ENCODE assay signal across 8 cellular contexts in genomic region chr7:6446977-6447588, GRCh38. TPM values are rescaled to one million over a fixed set of nuclear protein-coding genes. Genes with fewer than 3 reads are reported as not detected.
DNase-seq lines count a peak whose midpoint lies in the region; TF ChIP-seq lines count a peak whose summit lies in the region.

No MANE protein-coding gene starts in this region.

- H3K4me2 ChIP-seq in DOHH2 (ENCODE audit: low read length) (peak overlapping the region; percentile 84), GM23248 (ENCODE audit: unreplicated experiment) (peak overlapping the region; percentile 70)

- peaks cover 36% of the 10 kb centered on the region for H3K36me3 ChIP-seq in DOHH2 (ENCODE audit: control insufficient read depth, low read length)
- H3K36me3 ChIP-seq in GM23248 (ENCODE audit: low read depth), result peaks cover 24% of the 10 kb centered on the region; the same call in 1 of the 2 replicates

- H3K4me1 ChIP-seq in DOHH2 (ENCODE audit: control insufficient read depth, low read length) (peaks cover 14% of the 10 kb centered on the region), GM23248 (ENCODE audit: insufficient read depth) (peaks cover 32% of the 10 kb centered on the region)

- peaks cover 23% of the 10 kb centered on the region for H3K36me3 Mint-ChIP-seq in activated naive CD8-positive, alpha-beta T cell treated with anti-CD3 and anti-CD28 coated beads for 36 hours

- peak; percentile 91 for DNase-seq in GM23248
- peak; percentile 16 for DNase-seq in Jurkat, Clone E6-1 (ENCODE audit: low read depth, low spot score)
- peak; percentile 91 for DNase-seq in RKO (ENCODE audit: low spot score)
- DNase-seq in activated naive CD8-positive, alpha-beta T cell treated with anti-CD3 and anti-CD28 coated beads for 36 hours, result peak; percentile 30
- DNase-seq in glomerular visceral epithelial cell (ENCODE audit: extremely low spot score), result peak; percentile 91
- DNase-seq in nucleus accumbens (lab: John Stamatoyannopoulos, UW), result peak in 40 of 56 donors; percentile 19 to 79 (median 51)
- DNase-seq in HuH-7.5 (ENCODE audit: low spot score), result no peak

- H3F3A ChIP-seq in DOHH2 (ENCODE audit: control insufficient read depth, insufficient read depth), result peaks cover 5% of the 10 kb centered on the region; the same call in 1 of the 2 replicates
- H3F3A ChIP-seq in GM23248 (ENCODE audit: insufficient read depth), result peaks cover 41% of the 10 kb centered on the region

- H3K27ac ChIP-seq in DOHH2 (ENCODE audit: low read depth, low read length) (peak overlapping the region; percentile 36), GM23248 (peak overlapping the region; percentile 95)

- H3K9me2 ChIP-seq in DOHH2 (replicated peaks; ENCODE audit: control insufficient read depth, low read length) (no peaks in the 10 kb centered on the region), GM23248 (ENCODE audit: insufficient read depth) (no peaks in the 10 kb centered on the region)

- H4K20me1 ChIP-seq in DOHH2 (ENCODE audit: control insufficient read depth, insufficient read depth, low read depth, low read length) (no peaks in the 10 kb centered on the region), GM23248 (ENCODE audit: insufficient read depth) (no peaks in the 10 kb centered on the region)

- in situ Hi-C loops in GM23248 (cut with MboI), result no loop called here

- peak; percentile 30 for TF ChIP-seq CTCF in DOHH2 (IDR thresholded peaks at IDR 0.05; ENCODE audit: low read depth, low read length, poor library complexity, severe bottlenecking)

- H3K9me3 Mint-ChIP-seq in activated naive CD8-positive, alpha-beta T cell treated with anti-CD3 and anti-CD28 coated beads for 36 hours, result no peaks in the 10 kb centered on the region

- peak overlapping the region; percentile 94 for H3K9ac ChIP-seq in GM23248

- peak overlapping the region; percentile 90 for H3K27ac Mint-ChIP-seq in activated naive CD8-positive, alpha-beta T cell treated with anti-CD3 and anti-CD28 coated beads for 36 hours

- H3K4me3 ChIP-seq in DOHH2 (ENCODE audit: low read length) (peak overlapping the region; percentile 85), GM23248 (peak overlapping the region; percentile 89)
- H3K4me3 ChIP-seq in Jurkat, Clone E6-1 (ENCODE audit: low read length), result peak overlapping the region; percentile 94

- WGBS in GM23248 (ENCODE audit: low coverage in 1 of 2, low lambda C conversion rate in 2 of 2, missing lambda C conversion rate in 2 of 2), 2 experiments, result 1% methylated on average over 25 of the region's 25 CpGs

- H3K4me3 Mint-ChIP-seq in activated naive CD8-positive, alpha-beta T cell treated with anti-CD3 and anti-CD28 coated beads for 36 hours, result peak overlapping the region; percentile 89

- H3K4me1 Mint-ChIP-seq in activated naive CD8-positive, alpha-beta T cell treated with anti-CD3 and anti-CD28 coated beads for 36 hours, result peaks cover 21% of the 10 kb centered on the region

- peaks cover 41% of the 10 kb centered on the region for H3K79me2 ChIP-seq in DOHH2 (ENCODE audit: control insufficient read depth, low read length)
- peaks cover 43% of the 10 kb centered on the region for H3K79me2 ChIP-seq in GM23248 (ENCODE audit: insufficient read depth)

- H3K9me3 ChIP-seq in DOHH2 (ENCODE audit: control insufficient read depth, insufficient read depth, low read length), result no peaks in the 10 kb centered on the region
- no peaks in the 10 kb centered on the region for H3K9me3 ChIP-seq in GM23248 (ENCODE audit: low read depth)

- H3K27me3 ChIP-seq in DOHH2 (ENCODE audit: control insufficient read depth, low read length) (no peaks in the 10 kb centered on the region), GM23248 (replicated peaks; ENCODE audit: insufficient read depth) (no peaks in the 10 kb centered on the region)

- H2AFZ ChIP-seq in GM23248, result peak overlapping the region; percentile 73

- H3K27me3 Mint-ChIP-seq in activated naive CD8-positive, alpha-beta T cell treated with anti-CD3 and anti-CD28 coated beads for 36 hours, result no peaks in the 10 kb centered on the region

RNA-seq across cellular contexts. Expression of gene DAGLB, which starts 0.7 kb away (rescaled TPM):
- 31.7 and 37.6 TPM in 2 replicates for total RNA-seq in GM23248 (2014; rRNA removed; shearing (Covaris generic))
- 24.8 and 26.7 TPM in 2 replicates for polyA plus RNA-seq in GM23248 (2016; fragmentation: Nextera tagmentation; extraction: Ambion mirVana)
- polyA plus RNA-seq in Jurkat, Clone E6-1 (2012; ENCODE audit: insufficient read depth, insufficient read length), result 31.7 TPM
- 10 to 100 TPM; 15.7 to 17.1 TPM for total RNA-seq in activated naive CD8-positive, alpha-beta T cell treated with anti-CD3 and anti-CD28 coated beads for 36 hours

RNA-seq across cellular contexts. Expression of gene KDELR2, which starts 36.9 kb away (rescaled TPM):
- total RNA-seq in GM23248 (2014; rRNA removed; shearing (Covaris generic)), result 275 and 319 TPM in 2 replicates
- 686 and 702 TPM in 2 replicates for polyA plus RNA-seq in GM23248 (2016; fragmentation: Nextera tagmentation; extraction: Ambion mirVana)
- 79.8 TPM for polyA plus RNA-seq in Jurkat, Clone E6-1 (2012; ENCODE audit: insufficient read depth, insufficient read length)
- total RNA-seq in activated naive CD8-positive, alpha-beta T cell treated with anti-CD3 and anti-CD28 coated beads for 36 hours, result 10 to 100 TPM; 63.0 to 67.3 TPM
